ENCODE assay signal across 8 cellular contexts in the genomic region with DNA sequence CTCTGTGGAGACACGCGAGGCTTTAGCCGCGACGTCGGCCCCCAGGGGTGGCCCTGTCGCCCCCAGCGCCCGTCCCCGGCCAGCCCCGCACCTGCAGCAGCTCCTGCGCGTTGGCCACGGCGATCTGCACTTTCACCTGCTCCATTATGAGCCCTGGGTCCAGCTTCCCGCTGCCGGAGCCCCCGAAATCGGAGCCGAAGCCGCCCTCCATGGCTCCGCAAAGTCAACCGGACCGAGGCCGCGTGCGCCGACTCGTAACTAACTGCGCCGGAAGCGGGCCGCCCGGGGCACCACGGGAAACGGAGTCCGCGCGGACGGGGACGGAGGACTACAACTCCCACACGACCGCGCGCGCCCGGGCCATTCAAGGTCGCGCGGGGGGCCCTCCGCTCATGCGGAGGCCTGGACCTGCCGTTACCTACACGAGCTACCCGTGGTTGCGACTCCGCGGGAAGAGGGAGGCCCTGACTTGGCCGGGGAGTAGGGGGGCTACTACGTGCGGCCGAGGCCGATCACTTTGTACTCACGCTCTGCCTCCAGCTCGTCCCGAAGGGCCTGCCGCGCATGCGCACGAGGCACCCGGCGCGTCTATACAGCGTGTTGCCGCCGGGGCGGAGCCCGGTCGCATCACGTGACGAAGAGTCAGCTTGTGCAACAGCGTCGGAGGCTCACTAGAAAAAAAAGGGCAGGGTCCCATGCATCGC. TPM values are rescaled to one million over a fixed set of nuclear protein-coding genes. Genes with fewer than 3 reads are reported as not detected.
DNase-seq lines count a peak whose midpoint lies in the region; ATAC-seq, FAIRE-seq and TF ChIP-seq lines count a peak whose summit lies in the region.

A gene (minus strand): TSS at position 264 of the 704 bp plus-strand sequence. CDS start 53 bp downstream, at position 211.

- TF ChIP-seq POLR2A in endothelial cell of umbilical vein (IDR thresholded peaks at IDR 0.05; ENCODE audit: low read depth, low read length), result peak; percentile 49

- intact Hi-C loops in endothelial cell of umbilical vein (cut with micrococcal nuclease), result loop anchor here (1.0 to 2.0 kb wide), 2 partner anchors 30 to 191 kb away; a partner anchor contains a TSS

- H3K79me2 ChIP-seq in endothelial cell of umbilical vein (ENCODE audit: control insufficient read depth, insufficient read depth, low read length), result peaks cover 31% of the 10 kb centered on the region

- H3K4me1 Mint-ChIP-seq in IgD-negative memory B cell, result peaks cover 6 to 9% (median 7%) of the 10 kb centered on the region in 3 donors

- H3K9me1 ChIP-seq in endothelial cell of umbilical vein (replicated peaks; ENCODE audit: control insufficient read depth, extremely low read depth, insufficient read depth, low read length), result no peaks in the 10 kb centered on the region

- peaks cover 0 to 16% of the 10 kb centered on the region in 2 experiments for H3K36me3 ChIP-seq in endothelial cell of umbilical vein (ENCODE audit: control insufficient read depth in 2 of 2, extremely low read depth in 1 of 2, insufficient read depth in 2 of 2, low read length in 2 of 2)

- peak within 1 kb of the TSS; percentile 63 to 75 (median 63) for H3K4me3 ChIP-seq in endothelial cell of umbilical vein (replicated peaks in 1 of 3; ENCODE audit: insufficient read depth in 1 of 3, low read depth in 1 of 3, low read length in 3 of 3)

- no peaks in the 10 kb centered on the region for H3K27me3 Mint-ChIP-seq in IgD-negative memory B cell

- H3K9me3 Mint-ChIP-seq in IgD-negative memory B cell, result no peaks in the 10 kb centered on the region

- peak within 1 kb of the TSS; percentile 61 for H2AFZ ChIP-seq in endothelial cell of umbilical vein (ENCODE audit: low read depth, low read length)

- POLR2A ChIA-PET in endothelial cell of umbilical vein (lab: Charles Lee), result interaction anchor here (0.7 to 2.0 kb wide), 2 partner anchors 29 to 49 kb away, joined by 3 to 16 read pairs; a partner anchor contains a TSS

- peak; percentile 82 for ATAC-seq in GM21529 (IDR thresholded peaks at IDR 0.05; ENCODE audit: unreplicated experiment)

- H3K4me2 ChIP-seq in endothelial cell of umbilical vein (ENCODE audit: insufficient read depth, low read length), result peak within 1 kb of the TSS; percentile 68

- H3K4me1 ChIP-seq in endothelial cell of umbilical vein (ENCODE audit: control insufficient read depth, extremely low read depth, insufficient read depth, low read length), result peaks cover 26% of the 10 kb centered on the region

- H3K9me3 ChIP-seq in endothelial cell of umbilical vein (replicated peaks; ENCODE audit: control insufficient read depth, insufficient read depth, low read length), result no peaks in the 10 kb centered on the region

- dilution Hi-C loops in endothelial cell of umbilical vein (cut with MboI; ENCODE audit: extremely low pct_ligation_motif_present, low sequenced_read_pairs), result no loop called here

- H3K4me3 Mint-ChIP-seq in IgD-negative memory B cell, result peak within 1 kb of the TSS; percentile 92 to 99 (median 94)

- H3K9ac ChIP-seq in endothelial cell of umbilical vein (replicated peaks; ENCODE audit: extremely low read depth, insufficient read depth, low read length), result peak within 1 kb of the TSS; percentile 74

- no TSS peak for BruUV-seq in endothelial cell of umbilical vein (replicated peaks; lab: Mats Ljungman, UMichigan)

- no peaks in the 10 kb centered on the region for H4K20me1 ChIP-seq in endothelial cell of umbilical vein (replicated peaks; ENCODE audit: control insufficient read depth, extremely low read depth, insufficient read depth, low read length)

- CTCF ChIA-PET in endothelial cell of umbilical vein (lab: Charles Lee), result interaction anchor here (1.0 to 4.4 kb wide), 8 partner anchors 17 to 221 kb away, joined by 3 to 33 read pairs (median 6); no protein-coding TSS in a partner anchor

- peak within 1 kb of the TSS; percentile 84 for H3K27ac ChIP-seq in endothelial cell of umbilical vein (ENCODE audit: insufficient read depth, low read depth, low read length)

- FAIRE-seq in endothelial cell of umbilical vein (lab: Jason Lieb, UNC), result peak; percentile 98

- no peaks in the 10 kb centered on the region for H3K36me3 Mint-ChIP-seq in IgD-negative memory B cell

- H3K27ac Mint-ChIP-seq in IgD-negative memory B cell, result peak within 1 kb of the TSS; percentile 96 to 98 (median 98)

- peak; percentile 89 for DNase-seq in DMS 273 treated with DMSO at 0.1 percent for 48 hours (lab: John Stamatoyannopoulos, UW)
- DNase-seq in OCI-M1 (lab: John Stamatoyannopoulos, UW), result peak; percentile 95
- peak; percentile 95 for DNase-seq in activated T-cell treated with anti-CD3 and anti-CD28 coated beads for 1 hour (ENCODE audit: low read depth)
- peak; percentile 98 for DNase-seq in endothelial cell of umbilical vein (ENCODE audit: low read depth, low spot score)
- peak; percentile 95 for DNase-seq in middle frontal gyrus (ENCODE audit: extremely low spot score, low spot score)
- DNase-seq in stimulated activated CD8-positive, alpha-beta memory T cell treated with anti-CD3 and anti-CD28 coated beads, Interleukin-2, amount 100 ng/mL, for 1 hour (ENCODE audit: low read depth in 2 of 2), result peak; percentile 94 to 95

- no peak for TF ChIP-seq CTCF in endothelial cell of umbilical vein (IDR thresholded peaks at IDR 0.05; ENCODE audit: extremely low read depth in 1 of 2, insufficient read depth in 1 of 2, low read depth in 1 of 2, low read length in 2 of 2)

- no peaks in the 10 kb centered on the region for H3K27me3 ChIP-seq in endothelial cell of umbilical vein (ENCODE audit: control insufficient read depth in 2 of 2, insufficient read depth in 2 of 2, low read length in 2 of 2)

TF ChIP-seq in endothelial cell of umbilical vein, 7 proteins besides CTCF, POLR2A, EP300 and RAD21:
- TF ChIP-seq FOS (IDR thresholded peaks at IDR 0.05; ENCODE audit: borderline replicate concordance, insufficient read depth, low read length), result no peak
- TF ChIP-seq JUN (IDR thresholded peaks at IDR 0.05; ENCODE audit: borderline replicate concordance, insufficient read depth, insufficient read length, low read depth), result no peak
- TF ChIP-seq GATA2 (IDR thresholded peaks at IDR 0.05; ENCODE audit: insufficient read depth, insufficient read length, low read depth, low read length), result no peak
- peak; percentile 77 for TF ChIP-seq POLR2AphosphoS5 (IDR thresholded peaks at IDR 0.05; ENCODE audit: insufficient read depth, low read depth, low read length)
- TF ChIP-seq, protein P1, sequence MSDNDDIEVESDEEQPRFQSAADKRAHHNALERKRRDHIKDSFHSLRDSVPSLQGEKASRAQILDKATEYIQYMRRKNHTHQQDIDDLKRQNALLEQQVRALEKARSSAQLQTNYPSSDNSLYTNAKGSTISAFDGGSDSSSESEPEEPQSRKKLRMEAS (IDR thresholded peaks at IDR 0.05; ENCODE audit: insufficient read depth, insufficient read length), result peak; percentile 97
- no peak for TF ChIP-seq EZH2 (IDR thresholded peaks at IDR 0.05; ENCODE audit: borderline replicate concordance, low read depth, low read length, severe bottlenecking)
- TF ChIP-seq MYC (IDR thresholded peaks at IDR 0.05; ENCODE audit: low read depth, low read length), result peak; percentile 53

RNA-seq across cellular contexts. Expression of the gene that starts here (rescaled TPM):
- 69.1 TPM for polyA plus RNA-seq in IgD-negative memory B cell
- 148 and 160 TPM in 2 replicates for total RNA-seq in endothelial cell of umbilical vein
- polyA plus RNA-seq in endothelial cell of umbilical vein, result 154 and 217 TPM in 2 replicates
- 66.4 and 92.1 TPM in 2 replicates for polyA plus RNA-seq in endothelial cell of umbilical vein (2011; cell fraction: cytosol; rRNA removed)
- polyA plus RNA-seq in endothelial cell of umbilical vein (2011; cell fraction: nucleus; rRNA removed), result 25.2 and 31.1 TPM in 2 replicates
- 78.7 and 130 TPM in 2 replicates for polyA plus RNA-seq in endothelial cell of umbilical vein (2012)
- 17.0 and 23.7 TPM in 2 replicates for polyA minus RNA-seq in endothelial cell of umbilical vein
- polyA minus RNA-seq in endothelial cell of umbilical vein (2011; cell fraction: cytosol; rRNA and poly(A)+ RNA removed), result 63.0 TPM
- 9.9 and 17.0 TPM in 2 replicates for polyA minus RNA-seq in endothelial cell of umbilical vein (2011; cell fraction: nucleus; rRNA and poly(A)+ RNA removed)

Comparison
In these comparisons a context has a peak if more than half of its experiments do, and no peak if none do; other contexts are left out.
1. Peak in every context shown above with its lines: DNase-seq, ATAC-seq, H3K4me3 ChIP-seq and H3K27ac ChIP-seq.